ENCODE assay signal across 17 cellular contexts in the genomic region with DNA sequence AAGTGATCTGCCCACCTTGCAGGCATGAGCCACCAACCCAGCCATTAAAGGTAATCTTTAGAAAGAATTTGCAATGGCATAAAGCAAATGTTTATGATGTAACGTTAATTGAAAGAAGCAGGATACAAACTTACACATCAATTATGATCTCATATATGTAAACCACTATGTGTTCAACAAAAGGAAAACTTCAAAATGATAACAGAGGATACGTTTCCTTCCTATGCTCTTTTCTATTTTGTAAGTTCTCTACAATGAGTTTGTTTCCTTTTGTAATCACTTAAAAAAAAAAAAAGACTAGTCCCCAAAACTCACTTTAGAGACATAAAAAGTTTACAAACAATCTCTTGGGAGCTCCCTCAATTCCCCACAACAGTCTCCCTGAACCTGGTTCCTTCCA. TPM values are rescaled to one million over a fixed set of nuclear protein-coding genes. Genes with fewer than 3 reads are reported as not detected.
A peak's percentile ranks its signal among the peaks of the same experiment; 100 is the strongest.
DNase-seq lines count a peak whose midpoint lies in the region; ATAC-seq and TF ChIP-seq lines count a peak whose summit lies in the region.
"Had no signal": no experiment of that assay in that cellular context is flagged by ENCODE, and none has a peak within 500 bp of the region (broad histone marks: within the 10 kb centered on the region; RNA-seq: fewer than 3 reads in every experiment).

No MANE protein-coding gene starts in this region.

- DNase-seq in CD4-positive, CD25-positive, alpha-beta regulatory T cell: peak in 1 of 3 donors; percentile 26
- DNase-seq in CD8-positive, alpha-beta memory T cell: peak in 1 of 5 donors; percentile 38
- DNase-seq in WTC11 (ENCODE audit: low spot score) (no peak), memory B cell (ENCODE audit: low spot score in 2 of 2) (no peak), NCI-H1105 (lab: John Stamatoyannopoulos, UW) (no peak)
- DNase-seq: body of pancreas; cortex of kidney; gastrocnemius medialis; NCI-H1436 treated with DMSO at 0.1 percent for 48 hours; NCI-H226; NK-92 treated with Interleukin-12 subunit alpha and Interleukin-12 subunit beta, amount 100 ng/mL, for 24 hours; small intestine; upper lobe of right lung had no signal

- peaks cover 18% of the 10 kb centered on the region for H3K4me1 ChIP-seq in CD4-positive, CD25-positive, alpha-beta regulatory T cell (ENCODE audit: control insufficient read depth, insufficient read depth, low read length, poor library complexity, severe bottlenecking)
- H3K4me1 ChIP-seq in CD8-positive, alpha-beta memory T cell (ENCODE audit: insufficient read depth, low read length): peaks cover 23% of the 10 kb centered on the region

- H3K36me3 Mint-ChIP-seq in CD4-positive, CD25-positive, alpha-beta regulatory T cell: no peaks in the 10 kb centered on the region
- H3K36me3 Mint-ChIP-seq in CD8-positive, alpha-beta memory T cell: peaks cover 0 to 14% (median 0%) of the 10 kb centered on the region in 3 donors
- H3K36me3 Mint-ChIP-seq in WTC11: peaks cover 6% of the 10 kb centered on the region
- no peaks in the 10 kb centered on the region for H3K36me3 Mint-ChIP-seq in memory B cell

- TF ChIP-seq CTCF in WTC11 (IDR thresholded peaks at IDR 0.05): no peak

- H3K27me3 Mint-ChIP-seq in CD4-positive, CD25-positive, alpha-beta regulatory T cell: peaks cover 18% of the 10 kb centered on the region
- peaks cover 0 to 10% of the 10 kb centered on the region in 2 donors for H3K27me3 Mint-ChIP-seq in CD8-positive, alpha-beta memory T cell
- peaks cover 68% of the 10 kb centered on the region for H3K27me3 Mint-ChIP-seq in WTC11 (ENCODE audit: low read depth)
- no peaks in the 10 kb centered on the region for H3K27me3 Mint-ChIP-seq in memory B cell

- peak overlapping the region; percentile 47 for H3K27ac ChIP-seq in CD4-positive, CD25-positive, alpha-beta regulatory T cell (ENCODE audit: insufficient read depth, low read length, poor library complexity, severe bottlenecking)
- no peak overlapping the region for H3K27ac ChIP-seq in CD8-positive, alpha-beta memory T cell (ENCODE audit: low read depth, low read length)
- H3K27ac ChIP-seq: gastrocnemius medialis, upper lobe of right lung had no signal

- H3K4me3 ChIP-seq in CD4-positive, CD25-positive, alpha-beta regulatory T cell (ENCODE audit: low read depth, low read length): no peak overlapping the region
- no peak overlapping the region for H3K4me3 ChIP-seq in CD8-positive, alpha-beta memory T cell (ENCODE audit: low read length)
- H3K4me3 ChIP-seq: body of pancreas, gastrocnemius medialis had no signal

- peaks cover 6 to 37% (median 15%) of the 10 kb centered on the region in 4 donors for H3K4me1 Mint-ChIP-seq in CD4-positive, CD25-positive, alpha-beta regulatory T cell
- H3K4me1 Mint-ChIP-seq in CD8-positive, alpha-beta memory T cell: peaks cover 13 to 39% (median 19%) of the 10 kb centered on the region in 3 donors
- H3K4me1 Mint-ChIP-seq in WTC11 (peaks cover 27% of the 10 kb centered on the region), memory B cell (peaks cover 20% of the 10 kb centered on the region)

- peak overlapping the region in 2 of 3 donors; percentile 85 to 99 for H3K27ac Mint-ChIP-seq in CD4-positive, CD25-positive, alpha-beta regulatory T cell
- peak overlapping the region; percentile 61 to 88 (median 83) for H3K27ac Mint-ChIP-seq in CD8-positive, alpha-beta memory T cell
- no peak overlapping the region for H3K27ac Mint-ChIP-seq in WTC11
- H3K27ac Mint-ChIP-seq in memory B cell: peak overlapping the region; percentile 56

- no peaks in the 10 kb centered on the region for H3K9me3 ChIP-seq in CD4-positive, CD25-positive, alpha-beta regulatory T cell (ENCODE audit: control insufficient read depth in 2 of 2, low read length in 2 of 2)
- no peaks in the 10 kb centered on the region for H3K9me3 ChIP-seq in CD8-positive, alpha-beta memory T cell (ENCODE audit: low read length)
- H3K9me3 ChIP-seq: body of pancreas, gastrocnemius medialis, upper lobe of right lung had no signal

- H3K36me3 ChIP-seq in CD4-positive, CD25-positive, alpha-beta regulatory T cell (ENCODE audit: control insufficient read depth, insufficient read depth, low read length): no peaks in the 10 kb centered on the region
- H3K36me3 ChIP-seq in CD8-positive, alpha-beta memory T cell (ENCODE audit: insufficient read depth, low read length): no peaks in the 10 kb centered on the region
- H3K36me3 ChIP-seq: gastrocnemius medialis, upper lobe of right lung had no signal

- H3K27me3 ChIP-seq in CD4-positive, CD25-positive, alpha-beta regulatory T cell (ENCODE audit: control insufficient read depth, insufficient read depth, low read length): no peaks in the 10 kb centered on the region
- peaks cover 5% of the 10 kb centered on the region for H3K27me3 ChIP-seq in CD8-positive, alpha-beta memory T cell (ENCODE audit: insufficient read depth, low read length, poor library complexity, severe bottlenecking)
- H3K27me3 ChIP-seq: body of pancreas, upper lobe of right lung had no signal

- POLR2A ChIA-PET in CD8-positive, alpha-beta memory T cell (lab: Charles Lee): no interaction called here
- POLR2A ChIA-PET in WTC11 (lab: Charles Lee): interaction anchor here (1.0 kb wide), 1 partner anchor 32 kb away, joined by 7 read pairs; no protein-coding TSS in a partner anchor

- H3K4me3 Mint-ChIP-seq in CD4-positive, CD25-positive, alpha-beta regulatory T cell: peak overlapping the region; percentile 70 to 94 (median 85)
- H3K4me3 Mint-ChIP-seq in CD8-positive, alpha-beta memory T cell: peak overlapping the region; percentile 20 to 72 (median 43)
- H3K4me3 Mint-ChIP-seq in WTC11 (peak overlapping the region; percentile 38; the same call in 1 of the 2 replicates), memory B cell (peak overlapping the region; percentile 40)

- H3K9me3 Mint-ChIP-seq in CD4-positive, CD25-positive, alpha-beta regulatory T cell: no peaks in the 10 kb centered on the region
- no peaks in the 10 kb centered on the region for H3K9me3 Mint-ChIP-seq in CD8-positive, alpha-beta memory T cell
- H3K9me3 Mint-ChIP-seq in WTC11: no peaks in the 10 kb centered on the region
- H3K9me3 Mint-ChIP-seq in memory B cell: no peaks in the 10 kb centered on the region

- ATAC-seq in CD4-positive, CD25-positive, alpha-beta regulatory T cell (ENCODE audit: low read depth in 2 of 2): no peak
- no peak for ATAC-seq in WTC11
- no peak for ATAC-seq in memory B cell (ENCODE audit: low read depth)
- no peak for ATAC-seq in HG02623 (IDR thresholded peaks at IDR 0.05; ENCODE audit: unreplicated experiment)
- ATAC-seq in GM19351 (IDR thresholded peaks at IDR 0.05; ENCODE audit: unreplicated experiment): no peak
- ATAC-seq in HG02981 (IDR thresholded peaks at IDR 0.05; ENCODE audit: unreplicated experiment): no peak
- ATAC-seq: activated CD4-positive, CD25-positive, alpha-beta regulatory T cell treated with anti-CD3 and anti-CD28 coated beads, Interleukin-2, amount 50 U/mL, for 24 hours; body of pancreas; gastrocnemius medialis; upper lobe of right lung had no signal

- CTCF ChIA-PET in CD8-positive, alpha-beta memory T cell (lab: Charles Lee): interaction anchor here (1.5 to 3.8 kb wide), 2 partner anchors 19 to 29 kb away, joined by 3 to 20 read pairs; no protein-coding TSS in a partner anchor
- CTCF ChIA-PET in WTC11 (lab: Charles Lee): no interaction called here

TF ChIP-seq in WTC11, 78 proteins besides CTCF, POLR2A, EP300 and RAD21 (continues in another document):
- TF ChIP-seq, protein P1, sequence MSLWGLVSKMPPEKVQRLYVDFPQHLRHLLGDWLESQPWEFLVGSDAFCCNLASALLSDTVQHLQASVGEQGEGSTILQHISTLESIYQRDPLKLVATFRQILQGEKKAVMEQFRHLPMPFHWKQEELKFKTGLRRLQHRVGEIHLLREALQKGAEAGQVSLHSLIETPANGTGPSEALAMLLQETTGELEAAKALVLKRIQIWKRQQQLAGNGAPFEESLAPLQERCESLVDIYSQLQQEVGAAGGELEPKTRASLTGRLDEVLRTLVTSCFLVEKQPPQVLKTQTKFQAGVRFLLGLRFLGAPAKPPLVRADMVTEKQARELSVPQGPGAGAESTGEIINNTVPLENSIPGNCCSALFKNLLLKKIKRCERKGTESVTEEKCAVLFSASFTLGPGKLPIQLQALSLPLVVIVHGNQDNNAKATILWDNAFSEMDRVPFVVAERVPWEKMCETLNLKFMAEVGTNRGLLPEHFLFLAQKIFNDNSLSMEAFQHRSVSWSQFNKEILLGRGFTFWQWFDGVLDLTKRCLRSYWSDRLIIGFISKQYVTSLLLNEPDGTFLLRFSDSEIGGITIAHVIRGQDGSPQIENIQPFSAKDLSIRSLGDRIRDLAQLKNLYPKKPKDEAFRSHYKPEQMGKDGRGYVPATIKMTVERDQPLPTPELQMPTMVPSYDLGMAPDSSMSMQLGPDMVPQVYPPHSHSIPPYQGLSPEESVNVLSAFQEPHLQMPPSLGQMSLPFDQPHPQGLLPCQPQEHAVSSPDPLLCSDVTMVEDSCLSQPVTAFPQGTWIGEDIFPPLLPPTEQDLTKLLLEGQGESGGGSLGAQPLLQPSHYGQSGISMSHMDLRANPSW (CRISPR knock-in tag; conservative IDR thresholded peaks at IDR 0.05; ENCODE audit: low read depth): no peak

RNA-seq across cellular contexts. Expression of a gene that starts 1.4 kb away (rescaled TPM):
- 1.1 TPM for total RNA-seq in CD4-positive, CD25-positive, alpha-beta regulatory T cell
- 1 to 10 TPM; 1.2 to 3.9 (median 2.3) TPM for polyA plus RNA-seq in CD4-positive, CD25-positive, alpha-beta regulatory T cell
- 1 to 10 TPM; 2.7 to 3.2 TPM for total RNA-seq in CD8-positive, alpha-beta memory T cell
- 2.6 TPM for polyA plus RNA-seq in CD8-positive, alpha-beta memory T cell
- 2.9 to 3.6 TPM (median 3.3 TPM) in 3 replicates for total RNA-seq in WTC11 (2021)

RNA-seq across cellular contexts. Expression of a gene that starts 1.5 kb away (rescaled TPM):
- total RNA-seq in CD4-positive, CD25-positive, alpha-beta regulatory T cell: 18.4 TPM
- polyA plus RNA-seq in CD4-positive, CD25-positive, alpha-beta regulatory T cell: 10 to 100 TPM; 49.4 to 84.3 (median 59.2) TPM
- total RNA-seq in CD8-positive, alpha-beta memory T cell: 10 to 100 TPM; 75.5 to 86.6 TPM
- 55.5 TPM for polyA plus RNA-seq in CD8-positive, alpha-beta memory T cell
- total RNA-seq in WTC11 (2021): 55.2 to 95.7 TPM (median 89.3 TPM) in 3 replicates

RNA-seq across cellular contexts. Expression of a gene that starts 21.7 kb away (rescaled TPM):
- 0.39 TPM for total RNA-seq in CD4-positive, CD25-positive, alpha-beta regulatory T cell
- polyA plus RNA-seq in CD4-positive, CD25-positive, alpha-beta regulatory T cell: under 1 TPM in 2 of 4 donors, not detected in 2; 0.34 TPM
- total RNA-seq in CD8-positive, alpha-beta memory T cell: 1 to 10 TPM; 1.1 to 1.4 TPM
- 1.2 TPM for polyA plus RNA-seq in CD8-positive, alpha-beta memory T cell
- total RNA-seq in WTC11 (2021): 66.6 to 80.1 TPM (median 67.7 TPM) in 3 replicates

RNA-seq across cellular contexts. Expression of a gene that starts 34.9 kb away (rescaled TPM):
- 62.6 TPM for total RNA-seq in CD4-positive, CD25-positive, alpha-beta regulatory T cell
- polyA plus RNA-seq in CD4-positive, CD25-positive, alpha-beta regulatory T cell: 1 to 10 TPM; 5.0 to 9.3 (median 5.7) TPM
- 10 to 100 TPM; 44.1 to 44.3 TPM for total RNA-seq in CD8-positive, alpha-beta memory T cell
- polyA plus RNA-seq in CD8-positive, alpha-beta memory T cell: 7.6 TPM
- total RNA-seq in WTC11 (2021): 15.8 to 20.2 TPM (median 17.3 TPM) in 3 replicates

RNA-seq across cellular contexts. Expression of a gene that starts 38.2 kb away (rescaled TPM):
- total RNA-seq in CD4-positive, CD25-positive, alpha-beta regulatory T cell: 79.5 TPM
- polyA plus RNA-seq in CD4-positive, CD25-positive, alpha-beta regulatory T cell: 10 to 100 TPM; 33.5 to 46.7 (median 37.2) TPM
- total RNA-seq in CD8-positive, alpha-beta memory T cell: 10 to 100 TPM; 31.2 to 31.6 TPM
- polyA plus RNA-seq in CD8-positive, alpha-beta memory T cell: 37.0 TPM
- total RNA-seq in WTC11 (2021): 66.0 to 86.6 TPM (median 86.0 TPM) in 3 replicates

Comparison
In these comparisons a context has a peak if more than half of its experiments do, and no peak if none do; other contexts are left out.
1. RNA of a gene that starts 21.7 kb away (total RNA-seq): 66.6 to 80.1 TPM in WTC11; 1.1 to 1.4 TPM in CD8-positive, alpha-beta memory T cell and 0.39 TPM in CD4-positive, CD25-positive, alpha-beta regulatory T cell (single experiment); every median in the first group is over 10 times any median in the second.
2. Peak in every context shown above with its lines, with median percentiles within 50 percentile points of each other: H3K4me3 Mint-ChIP-seq.